ENCODE assay signal across 26 cellular contexts in genomic region chr6:165636015-165636414, GRCh38. TPM values are rescaled to one million over a fixed set of nuclear protein-coding genes. Genes with fewer than 3 reads are reported as not detected.
DNase-seq lines count a peak whose midpoint lies in the region; ATAC-seq, FAIRE-seq and TF ChIP-seq lines count a peak whose summit lies in the region.
"Had no signal": no experiment of that assay in that cellular context is flagged by ENCODE, and none has a peak within 500 bp of the region (broad histone marks: within the 10 kb centered on the region; RNA-seq: fewer than 3 reads in every experiment).

No MANE protein-coding gene starts in this region.

- H3K27me3 ChIP-seq in HUES64 (ENCODE audit: insufficient read depth, low read length) = no peaks in the 10 kb centered on the region
- no peaks in the 10 kb centered on the region for H3K27me3 ChIP-seq in iPS-18a (ENCODE audit: control insufficient read depth, insufficient read depth, low read length)
- no peaks in the 10 kb centered on the region for H3K27me3 ChIP-seq in skeletal muscle satellite cell (ENCODE audit: control insufficient read depth, insufficient read depth, low read length)
- peaks cover 0 to 24% of the 10 kb centered on the region in 2 experiments; a peak in 3 of 5 replicates for H3K27me3 ChIP-seq in HepG2 (ENCODE audit: control insufficient read depth in 1 of 2, insufficient read depth in 2 of 2, low read length in 2 of 2)
- H3K27me3 ChIP-seq: testis had no signal

- POLR2A ChIA-PET in HepG2 (lab: Yijun Ruan, JAX) = no interaction called here

- FAIRE-seq in HepG2 (lab: Jason Lieb, UNC) = no peak
- FAIRE-seq: G401.6 had no signal

- H3K79me2 ChIP-seq in HepG2 (ENCODE audit: insufficient read depth, low read length) = no peaks in the 10 kb centered on the region

- H3K9ac ChIP-seq in HUES64 (ENCODE audit: low read depth, low read length) (0 out of 2 replicates have a peak overlapping the region, but pooled peaks have one; percentile 56), iPS-18a (ENCODE audit: low read length) (no peak overlapping the region), skeletal muscle satellite cell (ENCODE audit: low read depth, low read length) (peak overlapping the region; percentile 63), HepG2 (ENCODE audit: insufficient read depth, low read depth, low read length) (no peak overlapping the region)

- ATAC-seq in sciatic nerve = no peak
- ATAC-seq in HepG2 = no peak
- ATAC-seq: activated T-cell treated with anti-CD3 and anti-CD28 coated beads, Interleukin-2, amount 50 U/mL, for 72 hours; esophagus mucosa; gastroesophageal sphincter; natural killer cell; stimulated activated memory B cell treated with anti-CD40 and anti-IgM and Interleukin-4, amounts not matched to agents 10 μg/mL and 1 μg/mL and 100 μg/mL, for 72 hours had no signal

- TF ChIP-seq CTCF in cardiac fibroblast (IDR thresholded peaks at IDR 0.05; ENCODE audit: low read depth, low read length) = no peak
- no peak for TF ChIP-seq CTCF in HepG2 (CRISPR knock-in tag; IDR thresholded peaks at IDR 0.05)

- TF ChIP-seq POLR2A in HepG2 (IDR thresholded peaks at IDR 0.05; ENCODE audit: insufficient read depth in 1 of 2, low read depth in 2 of 2, low read length in 2 of 2) = no peak

- intact Hi-C loops in sciatic nerve (cut with DNase I) (no loop called here), HepG2 (cut with micrococcal nuclease; ENCODE audit: unreplicated experiment) (no loop called here)

- H2AFZ ChIP-seq in HepG2 (ENCODE audit: low read length) = no peak overlapping the region

- CTCF ChIA-PET in HepG2 (lab: Yijun Ruan, JAX; ENCODE audit: low intra/inter-chr PET ratio, low total read pairs) = no interaction called here

- H3K4me3 ChIP-seq in HUES64 (ENCODE audit: low read length) (no peak overlapping the region), cardiac fibroblast (replicated peaks in 1 of 2; ENCODE audit: low read depth in 2 of 2, low read length in 2 of 2) (no peak overlapping the region), iPS-18a (ENCODE audit: low read length) (peak overlapping the region; percentile 34), skeletal muscle satellite cell (ENCODE audit: low read length) (peak overlapping the region; percentile 9), HepG2 (replicated peaks in 1 of 3; ENCODE audit: insufficient read depth in 1 of 3, low read depth in 2 of 3, low read length in 3 of 3) (no peak overlapping the region)
- H3K4me3 ChIP-seq: gastroesophageal sphincter, testis had no signal

- H3K4me2 ChIP-seq in skeletal muscle satellite cell (ENCODE audit: low read length) (peak overlapping the region; percentile 73), HepG2 (ENCODE audit: low read depth, low read length) (no peak overlapping the region)

- H3K4me1 ChIP-seq in HUES64 (ENCODE audit: insufficient read depth, low read length) (peaks cover 33% of the 10 kb centered on the region), iPS-18a (ENCODE audit: control insufficient read depth, low read depth, low read length) (peaks cover 32% of the 10 kb centered on the region), skeletal muscle satellite cell (ENCODE audit: control insufficient read depth, insufficient read depth, low read length) (peaks cover 31% of the 10 kb centered on the region), HepG2 (ENCODE audit: insufficient read depth, low read length) (no peaks in the 10 kb centered on the region)
- H3K4me1 ChIP-seq: testis had no signal

- DNase-seq in cardiac fibroblast (ENCODE audit: low read depth in 2 of 2) = peak; percentile 53 to 55
- no peak for DNase-seq in C1 segment of cervical spinal cord (lab: John Stamatoyannopoulos, UW)
- DNase-seq in sciatic nerve (ENCODE audit: low spot score) = no peak
- DNase-seq in HepG2 (ENCODE audit: low spot score) = no peak
- no peak for DNase-seq in NCI-H526 (lab: John Stamatoyannopoulos, UW)
- DNase-seq: activated CD4-positive, alpha-beta T cell treated with anti-CD3 and anti-CD28 coated beads for 48 hours; activated naive CD4-positive, alpha-beta T cell treated with anti-CD3 and anti-CD28 coated beads for 36 hours; activated T-cell treated with anti-CD3 and anti-CD28 coated beads, Interleukin-2, amount 50 U/mL, for 72 hours; amygdala; CD4-positive, CD25-positive, alpha-beta regulatory T cell; effector CD8-positive, alpha-beta T cell; H7; kidney glomerular epithelial cell; natural killer cell; NCI-H1092; NCI-H1930; SIG-M5; T-helper 1 cell; testis had no signal

- H3K27ac ChIP-seq in HUES64 (ENCODE audit: low read depth, low read length) (peak overlapping the region; percentile 55; the same call in 1 of the 2 replicates), iPS-18a (ENCODE audit: low read length) (no peak overlapping the region), HepG2 (ENCODE audit: extremely low read length, insufficient read depth, low read length) (no peak overlapping the region)
- H3K27ac ChIP-seq: gastroesophageal sphincter, testis had no signal

- no peak for TF ChIP-seq EP300 in HepG2 (IDR thresholded peaks at IDR 0.05; ENCODE audit: low read depth in 2 of 2, low read length in 2 of 2)
- no peak for TF ChIP-seq EP300 in HepG2 (CRISPR knock-in tag; IDR thresholded peaks at IDR 0.05; ENCODE audit: borderline replicate concordance)

- H3K36me3 ChIP-seq in HUES64 (ENCODE audit: insufficient read depth, low read length) (no peaks in the 10 kb centered on the region), iPS-18a (ENCODE audit: control insufficient read depth, low read depth, low read length) (no peaks in the 10 kb centered on the region), skeletal muscle satellite cell (ENCODE audit: insufficient read depth, low read length) (no peaks in the 10 kb centered on the region), HepG2 (replicated peaks in 1 of 2; ENCODE audit: control insufficient read depth in 1 of 2, insufficient read depth in 2 of 2, low read length in 2 of 2) (no peaks in the 10 kb centered on the region)
- H3K36me3 ChIP-seq: gastroesophageal sphincter had no signal

- no peaks in the 10 kb centered on the region for H4K20me1 ChIP-seq in HepG2 (ENCODE audit: insufficient read depth, low read length)

- BruUV-seq in HepG2 (replicated peaks; lab: Mats Ljungman, UMichigan) = no TSS peak

- TF ChIP-seq RAD21 in HepG2 (CRISPR knock-in tag; IDR thresholded peaks at IDR 0.05) = no peak

- in situ Hi-C loops in HepG2 (cut with HindIII; ENCODE audit: extremely low pct_ligation_motif_present, low pct_unique_long_range_greater_than_20kb) = no loop called here

- H3K9me3 ChIP-seq in HUES64 (ENCODE audit: insufficient read depth, low read depth, low read length) = no peaks in the 10 kb centered on the region
- H3K9me3 ChIP-seq in iPS-18a (ENCODE audit: control insufficient read depth, low read depth, low read length) = no peaks in the 10 kb centered on the region
- no peaks in the 10 kb centered on the region for H3K9me3 ChIP-seq in skeletal muscle satellite cell (replicated peaks; ENCODE audit: low read length)
- H3K9me3 ChIP-seq in HepG2 (ENCODE audit: low read length) = no peaks in the 10 kb centered on the region
- H3K9me3 ChIP-seq: gastroesophageal sphincter, testis had no signal

TF ChIP-seq in HepG2, 621 proteins besides CTCF, POLR2A, EP300 and RAD21 (continues in another document):
- no peak for TF ChIP-seq CENPBD1 (CRISPR knock-in tag; IDR thresholded peaks at IDR 0.05; ENCODE audit: borderline replicate concordance, low read depth)
- no peak for TF ChIP-seq IKZF1 (IDR thresholded peaks at IDR 0.05)
- TF ChIP-seq KDM5A (IDR thresholded peaks at IDR 0.05; ENCODE audit: borderline replicate concordance, low read length) = no peak

RNA-seq across cellular contexts. Expression of gene PDE10A, which starts 27.0 kb away (rescaled TPM):
- 2.3 TPM for polyA plus RNA-seq in HUES64 (2013, experiment 1 of 2)
- polyA plus RNA-seq in HUES64 (2013, experiment 2 of 2) = 3.7 TPM
- total RNA-seq in skeletal muscle satellite cell (2012; rRNA removed) = 0.76 and 1.3 TPM in 2 replicates
- total RNA-seq in sciatic nerve (14.1 TPM), HepG2 (2016; rRNA removed; fragmentation: Illumina TruSeq; extraction: Trizol) (not detected in 2 replicates)
- not detected in 2 replicates for total RNA-seq in HepG2 (2016; cell fraction: cytosol; rRNA removed; fragmentation: Illumina TruSeq; extraction: Trizol; ENCODE audit: low read depth)
- total RNA-seq in HepG2 (2016; cell fraction: insoluble cytoplasmic fraction; rRNA removed; fragmentation: Illumina TruSeq; extraction: Trizol) = not detected in 2 replicates
- not detected in 2 replicates for total RNA-seq in HepG2 (2016; cell fraction: membrane; rRNA removed; fragmentation: Illumina TruSeq; extraction: Trizol)
- total RNA-seq in HepG2 (2016; cell fraction: nucleus; rRNA removed; fragmentation: Illumina TruSeq; extraction: Trizol) = not detected in 2 replicates
- polyA plus RNA-seq in HepG2 (2011; rRNA removed) = 0.07 TPM in 1 of 2 replicates, not detected in the other
- not detected in 2 replicates for polyA plus RNA-seq in HepG2 (2011; cell fraction: cytosol; rRNA removed)
- polyA plus RNA-seq in HepG2 (2011; cell fraction: nucleus; rRNA removed) = not detected in 2 replicates
- not detected in 2 replicates for polyA plus RNA-seq in HepG2 (2012)
- polyA plus RNA-seq in HepG2 (2016; cell fraction: cytosol; fragmentation: Illumina TruSeq; extraction: Trizol; ENCODE audit: low read depth) = not detected in 2 replicates
- not detected in 2 replicates for polyA plus RNA-seq in HepG2 (2016; cell fraction: insoluble cytoplasmic fraction; fragmentation: Illumina TruSeq; extraction: Trizol; ENCODE audit: low read depth)
- not detected in 2 replicates for polyA plus RNA-seq in HepG2 (2016; cell fraction: membrane; fragmentation: Illumina TruSeq; extraction: Trizol; ENCODE audit: low read depth)
- not detected in 2 replicates for polyA plus RNA-seq in HepG2 (2016; cell fraction: nucleus; fragmentation: Illumina TruSeq; extraction: Trizol; ENCODE audit: insufficient read depth, low read depth)
- 533 TPM in 1 of 2 replicates, not detected in the other for polyA minus RNA-seq in HepG2 (2011; rRNA and poly(A)+ RNA removed; ENCODE audit: low replicate concordance)
- polyA minus RNA-seq in HepG2 (2011; cell fraction: cytosol; rRNA and poly(A)+ RNA removed) = 1.3 and 1.9 TPM in 2 replicates
- 0.37 and 1.8 TPM in 2 replicates for polyA minus RNA-seq in HepG2 (2011; cell fraction: nucleus; rRNA and poly(A)+ RNA removed)
- total RNA-seq: activated naive CD4-positive, alpha-beta T cell treated with anti-CD3 and anti-CD28 coated beads for 36 hours; activated T-cell treated with anti-CD3 and anti-CD28 coated beads, Interleukin-2, amount 50 U/mL, for 72 hours; CD4-positive, CD25-positive, alpha-beta regulatory T cell; natural killer cell had no signal
- polyA plus RNA-seq: CD4-positive, CD25-positive, alpha-beta regulatory T cell had no signal

Comparison
In these comparisons a context has a peak if more than half of its experiments do, and no peak if none do; other contexts are left out.
1. H3K4me3 ChIP-seq: peak in iPS-18a (single experiment) and skeletal muscle satellite cell (single experiment); none in HUES64 (single experiment), cardiac fibroblast (0 of 2) and HepG2 (0 of 3).
2. H3K9ac ChIP-seq: peak in HUES64 (single experiment) and skeletal muscle satellite cell (single experiment); none in iPS-18a (single experiment) and HepG2 (single experiment).
3. DNase-seq: peak in cardiac fibroblast (2 of 2); none in C1 segment of cervical spinal cord (0 of 14), sciatic nerve (single experiment), HepG2 (single experiment) and NCI-H526 (0 of 2).
4. RNA of gene PDE10A, which starts 27.0 kb away (total RNA-seq): 14.1 TPM in sciatic nerve (single experiment); not detected in HepG2; every median in the first group is over 10 times any median in the second.